ENCODE assay signal across 12 cellular contexts in the genomic region with DNA sequence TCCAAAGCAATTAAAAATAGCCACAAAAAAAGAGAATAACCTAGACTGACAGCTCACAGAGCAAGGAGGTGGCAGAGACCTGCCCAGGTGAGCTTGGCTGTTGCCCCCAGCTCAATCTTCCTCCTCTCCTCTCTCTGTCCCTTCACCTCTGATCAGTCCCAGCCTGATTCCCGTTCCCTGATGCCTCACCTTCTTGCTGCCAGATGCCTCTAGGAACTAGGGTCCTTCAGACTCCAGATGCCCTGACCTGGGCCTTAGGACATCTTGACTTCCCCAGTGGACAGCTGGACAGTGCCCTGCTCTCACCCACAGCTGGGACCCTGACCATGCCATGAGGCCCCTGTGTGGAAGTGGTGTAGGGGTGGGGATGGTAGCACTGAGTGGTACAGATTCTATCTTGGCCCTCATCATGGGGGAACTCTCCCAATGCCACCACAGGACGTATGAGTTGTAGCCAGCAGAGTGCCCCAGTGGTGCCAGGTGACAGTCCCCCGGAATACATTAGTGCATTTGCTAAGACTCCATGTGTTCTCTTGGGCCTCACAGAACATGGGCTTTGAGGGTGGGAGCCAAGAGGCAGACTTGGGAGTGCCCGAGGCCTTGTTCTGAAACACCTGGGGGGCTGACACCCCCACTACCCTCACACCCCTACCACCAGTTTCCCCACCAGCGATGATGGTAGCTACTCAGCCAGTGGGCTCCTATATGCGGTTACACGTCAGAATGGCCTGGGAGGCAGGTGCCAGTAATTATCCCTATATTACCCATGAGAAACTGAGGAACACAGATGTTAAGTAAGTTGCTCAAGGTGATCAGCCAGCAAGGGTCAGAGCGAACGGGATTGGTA. TPM values are rescaled to one million over a fixed set of nuclear protein-coding genes. Genes with fewer than 3 reads are reported as not detected.
A peak's percentile ranks its signal among the peaks of the same experiment; 100 is the strongest.
DNase-seq lines count a peak whose midpoint lies in the region; ATAC-seq, FAIRE-seq and TF ChIP-seq lines count a peak whose summit lies in the region.
"Had no signal": no experiment of that assay in that cellular context is flagged by ENCODE, and none has a peak within 500 bp of the region (broad histone marks: within the 10 kb centered on the region; RNA-seq: fewer than 3 reads in every experiment).

No MANE protein-coding gene starts in this region.

- H3K27ac ChIP-seq in left ventricle myocardium inferior (replicated peaks) (peak overlapping the region; percentile 96), prostate gland (peak overlapping the region; percentile 30 to 76)
- H3K27ac ChIP-seq: neural progenitor cell, VCaP had no signal

- H3K27me3 Mint-ChIP-seq in natural killer cell (ENCODE audit: low read depth in 2 of 2) (no peaks in the 10 kb centered on the region), HFFc6 (ENCODE audit: insufficient read depth) (no peaks in the 10 kb centered on the region)
- H3K27me3 Mint-ChIP-seq in natural killer cell treated with Interleukin-12 subunit alpha and Interleukin-12 subunit beta and Interleukin-15 and Interleukin-18, amount 100 ng/mL, for 72 hours, result no peaks in the 10 kb centered on the region
- H3K27me3 Mint-ChIP-seq: activated naive CD8-positive, alpha-beta T cell had no signal

- no peak for DNase-seq in natural killer cell
- DNase-seq in natural killer cell treated with Interleukin-12 subunit alpha and Interleukin-12 subunit beta and Interleukin-15 and Interleukin-18, amount 100 ng/mL, for 72 hours (ENCODE audit: low spot score), result no peak
- no peak for DNase-seq in left ventricle myocardium inferior
- DNase-seq in prostate gland (ENCODE audit: low spot score), result no peak
- DNase-seq in frontal cortex (ENCODE audit: low spot score in 2 of 2), result no peak
- DNase-seq in HEK293T (ENCODE audit: extremely low spot score), result no peak
- no peak for DNase-seq in HFFc6
- DNase-seq: AML-193 had no signal

- H3K4me1 ChIP-seq in left ventricle myocardium inferior (peaks cover 95% of the 10 kb centered on the region), prostate gland (replicated peaks) (peaks cover 20% of the 10 kb centered on the region)

- peaks cover 46% of the 10 kb centered on the region for H3K36me3 ChIP-seq in left ventricle myocardium inferior
- no peaks in the 10 kb centered on the region for H3K36me3 ChIP-seq in prostate gland
- H3K36me3 ChIP-seq: neural progenitor cell had no signal

- H3K9me3 ChIP-seq in left ventricle myocardium inferior (replicated peaks) (no peaks in the 10 kb centered on the region), prostate gland (no peaks in the 10 kb centered on the region)

- FAIRE-seq in frontal cortex (lab: Jason Lieb, UNC), result no peak

- POLR2A ChIA-PET in HEK293T (lab: Yijun Ruan, JAX), result interaction anchor here (1.0 to 1.4 kb wide), 2 partner anchors 9 to 13 kb away, joined by 3 to 4 read pairs; no protein-coding TSS in a partner anchor

- 89% methylated on average over 9 of the region's 9 CpGs for WGBS in prostate gland

- no peaks in the 10 kb centered on the region for H3K36me3 Mint-ChIP-seq in natural killer cell
- H3K36me3 Mint-ChIP-seq in natural killer cell treated with Interleukin-12 subunit alpha and Interleukin-12 subunit beta and Interleukin-15 and Interleukin-18, amount 100 ng/mL, for 72 hours, result no peaks in the 10 kb centered on the region
- no peaks in the 10 kb centered on the region for H3K36me3 Mint-ChIP-seq in HFFc6 (ENCODE audit: low read depth)
- H3K36me3 Mint-ChIP-seq: activated naive CD8-positive, alpha-beta T cell had no signal

- CTCF ChIA-PET in HEK293T (lab: Yijun Ruan, JAX), result interaction anchor here (0.5 to 1.0 kb wide), 2 partner anchors 10 to 192 kb away, joined by 3 read pairs; no protein-coding TSS in a partner anchor

- H3K27ac Mint-ChIP-seq in natural killer cell (no peak overlapping the region), HFFc6 (no peak overlapping the region)
- peak overlapping the region in 1 of 2 donors; percentile 50 for H3K27ac Mint-ChIP-seq in natural killer cell treated with Interleukin-12 subunit alpha and Interleukin-12 subunit beta and Interleukin-15 and Interleukin-18, amount 100 ng/mL, for 72 hours
- H3K27ac Mint-ChIP-seq: activated naive CD8-positive, alpha-beta T cell had no signal

- peak overlapping the region; percentile 21 for H3K4me3 Mint-ChIP-seq in natural killer cell
- H3K4me3 Mint-ChIP-seq in natural killer cell treated with Interleukin-12 subunit alpha and Interleukin-12 subunit beta and Interleukin-15 and Interleukin-18, amount 100 ng/mL, for 72 hours, result no peak overlapping the region
- H3K4me3 Mint-ChIP-seq in HFFc6, result no peak overlapping the region
- H3K4me3 Mint-ChIP-seq: neural progenitor cell had no signal

- H3K27me3 ChIP-seq in left ventricle myocardium inferior (ENCODE audit: low read depth), result no peaks in the 10 kb centered on the region
- no peaks in the 10 kb centered on the region for H3K27me3 ChIP-seq in prostate gland (replicated peaks; ENCODE audit: insufficient read depth)

- no peak for TF ChIP-seq POLR2A in prostate gland (IDR thresholded peaks at IDR 0.05)

- intact Hi-C loops in natural killer cell (cut with micrococcal nuclease) (no loop called here), left ventricle myocardium inferior (cut with micrococcal nuclease) (loop anchor here (5.0 kb wide), 1 partner anchor 44 kb away; no protein-coding TSS in a partner anchor), prostate gland (cut with DNase I) (loop anchor here (10.0 kb wide), 1 partner anchor 1302 kb away; no protein-coding TSS in a partner anchor)

- H3K4me3 ChIP-seq in left ventricle myocardium inferior (peak overlapping the region; percentile 90), prostate gland (peak overlapping the region; percentile 30 to 38)
- H3K4me3 ChIP-seq: neural progenitor cell had no signal

- no peaks in the 10 kb centered on the region for H3K9me3 Mint-ChIP-seq in natural killer cell
- H3K9me3 Mint-ChIP-seq in natural killer cell treated with Interleukin-12 subunit alpha and Interleukin-12 subunit beta and Interleukin-15 and Interleukin-18, amount 100 ng/mL, for 72 hours, result no peaks in the 10 kb centered on the region
- no peaks in the 10 kb centered on the region for H3K9me3 Mint-ChIP-seq in HFFc6
- H3K9me3 Mint-ChIP-seq: neural progenitor cell had no signal

- H3K4me1 Mint-ChIP-seq in natural killer cell, result peaks cover 21 to 34% of the 10 kb centered on the region in 2 donors
- H3K4me1 Mint-ChIP-seq in natural killer cell treated with Interleukin-12 subunit alpha and Interleukin-12 subunit beta and Interleukin-15 and Interleukin-18, amount 100 ng/mL, for 72 hours (ENCODE audit: low read depth in 2 of 2), result peaks cover 10 to 29% of the 10 kb centered on the region in 2 donors
- H3K4me1 Mint-ChIP-seq in HFFc6 (ENCODE audit: low read depth), result peaks cover 41% of the 10 kb centered on the region

- TF ChIP-seq CTCF in natural killer cell (IDR thresholded peaks at IDR 0.05) (no peak), left ventricle myocardium inferior (IDR thresholded peaks at IDR 0.05; ENCODE audit: borderline replicate concordance) (no peak), prostate gland (IDR thresholded peaks at IDR 0.05) (no peak), HFFc6 (IDR thresholded peaks at IDR 0.05) (no peak)

- ATAC-seq in natural killer cell (no peak), HG02840 (IDR thresholded peaks at IDR 0.05; ENCODE audit: low FRiP score, unreplicated experiment) (no peak)
- no peak for ATAC-seq in natural killer cell treated with Interleukin-12 subunit alpha and Interleukin-12 subunit beta and Interleukin-15 and Interleukin-18, amount 100 ng/mL, for 72 hours

TF ChIP-seq in HEK293T, 16 proteins besides CTCF, POLR2A, EP300 and RAD21:
- no peak for TF ChIP-seq CTBP1 (IDR thresholded peaks at IDR 0.05; ENCODE audit: borderline replicate concordance)
- TF ChIP-seq ZNF384 (IDR thresholded peaks at IDR 0.05), result no peak
- no peak for TF ChIP-seq FOXM1 (IDR thresholded peaks at IDR 0.05; ENCODE audit: borderline replicate concordance)
- no peak for TF ChIP-seq NFRKB (IDR thresholded peaks at IDR 0.05)
- TF ChIP-seq, protein P1, sequence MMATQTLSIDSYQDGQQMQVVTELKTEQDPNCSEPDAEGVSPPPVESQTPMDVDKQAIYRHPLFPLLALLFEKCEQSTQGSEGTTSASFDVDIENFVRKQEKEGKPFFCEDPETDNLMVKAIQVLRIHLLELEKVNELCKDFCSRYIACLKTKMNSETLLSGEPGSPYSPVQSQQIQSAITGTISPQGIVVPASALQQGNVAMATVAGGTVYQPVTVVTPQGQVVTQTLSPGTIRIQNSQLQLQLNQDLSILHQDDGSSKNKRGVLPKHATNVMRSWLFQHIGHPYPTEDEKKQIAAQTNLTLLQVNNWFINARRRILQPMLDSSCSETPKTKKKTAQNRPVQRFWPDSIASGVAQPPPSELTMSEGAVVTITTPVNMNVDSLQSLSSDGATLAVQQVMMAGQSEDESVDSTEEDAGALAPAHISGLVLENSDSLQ (IDR thresholded peaks at IDR 0.05), result no peak
- no peak for TF ChIP-seq L3MBTL2 (conservative IDR thresholded peaks at IDR 0.05)
- no peak for TF ChIP-seq HDGF (IDR thresholded peaks at IDR 0.05; ENCODE audit: borderline replicate concordance)
- no peak for TF ChIP-seq SUZ12 (IDR thresholded peaks at IDR 0.05)
- no peak for TF ChIP-seq SP1 (IDR thresholded peaks at IDR 0.05)
- no peak for TF ChIP-seq ELF4 (IDR thresholded peaks at IDR 0.05)

RNA-seq across cellular contexts. Expression of a gene that starts 2.0 kb away (rescaled TPM):
- not detected for total RNA-seq in natural killer cell
- under 1 TPM; 0.31 to 0.53 TPM for total RNA-seq in natural killer cell treated with Interleukin-12 subunit alpha and Interleukin-12 subunit beta and Interleukin-15 and Interleukin-18, amount 100 ng/mL, for 72 hours
- total RNA-seq in left ventricle myocardium inferior, result 27.5 TPM
- total RNA-seq in prostate gland, result 100 to 1,000 TPM in 1 of 2 donors, 10 to 100 TPM in 1; 27.2 to 144 TPM
- total RNA-seq in frontal cortex, result 4.1 TPM
- total RNA-seq in HFFc6 (2021; fragmentation: NEBNext Ultra II Directional; extraction: Animal tissue kit (Norgen Biotek cat#: 25700)), result under 1 TPM; 0.43 to 0.78 (median 0.52) TPM

RNA-seq across cellular contexts. Expression of a gene that starts 17.0 kb away (rescaled TPM):
- total RNA-seq in natural killer cell (100 to 1,000 TPM in 2 of 3 donors, 10 to 100 TPM in 1; 99.8 to 116 (median 104) TPM), left ventricle myocardium inferior (103 TPM), prostate gland (10 to 100 TPM in 1 of 2 donors, 1 to 10 TPM in 1; 6.1 to 31.0 TPM), frontal cortex (8.6 TPM)
- 10 to 100 TPM in 1 of 2 donors, 1 to 10 TPM in 1; 9.3 to 44.9 TPM for total RNA-seq in natural killer cell treated with Interleukin-12 subunit alpha and Interleukin-12 subunit beta and Interleukin-15 and Interleukin-18, amount 100 ng/mL, for 72 hours
- 1 to 10 TPM; 1.1 to 3.8 (median 2.9) TPM for total RNA-seq in HFFc6 (2021; fragmentation: NEBNext Ultra II Directional; extraction: Animal tissue kit (Norgen Biotek cat#: 25700))

RNA-seq across cellular contexts. Expression of a gene that starts 24.1 kb away (rescaled TPM):
- 10 to 100 TPM; 24.2 to 31.8 (median 25.0) TPM for total RNA-seq in natural killer cell
- total RNA-seq in natural killer cell treated with Interleukin-12 subunit alpha and Interleukin-12 subunit beta and Interleukin-15 and Interleukin-18, amount 100 ng/mL, for 72 hours, result 10 to 100 TPM; 22.7 to 29.0 TPM
- total RNA-seq in left ventricle myocardium inferior, result 14.2 TPM
- total RNA-seq in prostate gland, result 10 to 100 TPM; 15.8 to 24.2 TPM
- 46.9 TPM for total RNA-seq in frontal cortex
- 10 to 100 TPM in 4 of 6 experiments, 1 to 10 TPM in 2; 7.4 to 15.8 (median 13.2) TPM for total RNA-seq in HFFc6 (2021; fragmentation: NEBNext Ultra II Directional; extraction: Animal tissue kit (Norgen Biotek cat#: 25700))
